10 cellular contexts compared by ENCODE assay signal in the genomic region with DNA sequence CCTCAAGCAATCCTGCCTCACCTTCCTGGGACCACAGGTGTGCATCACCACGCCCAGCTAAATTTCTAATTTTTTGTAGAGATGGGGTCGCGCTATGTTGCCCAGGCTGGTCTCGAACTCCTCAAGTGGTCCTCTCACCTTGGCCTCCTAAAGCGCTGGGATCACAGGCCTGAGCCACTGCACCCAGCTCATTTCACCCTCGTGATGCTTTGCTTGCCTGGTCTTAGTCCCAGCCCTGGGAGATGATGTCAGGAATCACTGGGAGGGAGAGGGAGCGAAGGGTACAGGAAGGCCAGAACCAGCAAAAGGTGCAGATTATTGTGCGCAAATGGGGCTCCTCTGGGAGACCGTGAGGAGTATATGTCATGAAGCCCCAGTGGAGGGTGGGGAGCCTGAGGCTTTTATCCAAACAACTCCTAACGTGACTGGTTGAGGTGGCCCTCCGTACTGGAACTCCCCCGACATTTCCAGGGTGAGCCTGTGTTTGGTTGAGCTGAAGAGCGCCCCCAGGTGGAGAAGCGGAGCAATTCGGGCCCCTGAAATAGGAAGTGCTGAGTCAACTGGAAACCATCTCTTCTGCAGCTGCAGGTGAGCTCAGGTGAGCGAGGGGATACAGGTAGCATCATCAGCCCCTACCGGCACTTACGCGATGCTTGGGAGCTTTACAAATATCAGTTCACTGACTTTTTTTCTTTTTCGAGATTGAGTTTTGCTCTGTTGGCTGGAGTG. TPM values are rescaled to one million over a fixed set of nuclear protein-coding genes. Genes with fewer than 3 reads are reported as not detected.
DNase-seq lines count a peak whose midpoint lies in the region; ATAC-seq, FAIRE-seq and TF ChIP-seq lines count a peak whose summit lies in the region.
"Had no signal": no experiment of that assay in that cellular context is flagged by ENCODE, and none has a peak within 500 bp of the region (broad histone marks: within the 10 kb centered on the region; RNA-seq: fewer than 3 reads in every experiment).

No MANE protein-coding gene starts in this region.

- H4K8ac ChIP-seq in IMR-90 (ENCODE audit: low read depth in 2 of 2, low read length in 2 of 2): peak overlapping the region in 1 of 2 experiments; percentile 64; a peak in 2 of 4 replicates

- H3K4me1 ChIP-seq in IMR-90 (ENCODE audit: control insufficient read depth, insufficient read depth, low read length) (peaks cover 14% of the 10 kb centered on the region), GM12878 (ENCODE audit: control insufficient read depth, insufficient read depth, low read length) (peaks cover 23% of the 10 kb centered on the region)

- H3K56ac ChIP-seq in IMR-90 (ENCODE audit: extremely low read depth, insufficient read depth, low read length): no peak overlapping the region

- H3K36me3 Mint-ChIP-seq in nephron (ENCODE audit: low read depth): no peaks in the 10 kb centered on the region

- peak overlapping the region; percentile 96 for H2BK15ac ChIP-seq in IMR-90 (ENCODE audit: low read depth, low read length)

- H3K23ac ChIP-seq in IMR-90 (ENCODE audit: low read depth, low read length): peak overlapping the region; percentile 23; the same call in 1 of the 2 replicates

- peak overlapping the region; percentile 13; the same call in 1 of the 2 replicates for H3K18ac ChIP-seq in IMR-90 (ENCODE audit: low read depth, low read length)

- RAD21 ChIA-PET in GM12878 (lab: Charles Lee; ENCODE audit: unreplicated experiment): interaction anchor here (1.0 kb wide), 1 partner anchor 12 kb away, joined by 4 read pairs; no protein-coding TSS in a partner anchor

- H3K4me1 Mint-ChIP-seq in nephron: peaks cover 10% of the 10 kb centered on the region

- no peak overlapping the region for H3K4me2 ChIP-seq in IMR-90 (ENCODE audit: low read depth, low read length)
- H3K4me2 ChIP-seq in GM12878 (ENCODE audit: control insufficient read depth, insufficient read depth): no peak overlapping the region

- CTCF ChIA-PET in IMR-90 (lab: Yijun Ruan, JAX) (interaction anchor here (0.7 to 1.3 kb wide), 2 partner anchors 17 to 41 kb away, joined by 3 read pairs; no protein-coding TSS in a partner anchor), GM12878 (lab: Yijun Ruan, JAX) (interaction anchor here (0.7 to 2.8 kb wide), 13 partner anchors 11 to 158 kb away, joined by 3 to 13 read pairs (median 4); no protein-coding TSS in a partner anchor)

- no peaks in the 10 kb centered on the region for H3K36me3 ChIP-seq in IMR-90 (ENCODE audit: control insufficient read depth, insufficient read depth, low read length)
- no peaks in the 10 kb centered on the region for H3K36me3 ChIP-seq in GM12878 (ENCODE audit: control insufficient read depth in 2 of 2, insufficient read depth in 2 of 2, low read length in 1 of 2)

- peak; percentile 31 for DNase-seq in SKM-1 treated with dmso at 0.1 percent for 144 hours (lab: John Stamatoyannopoulos, UW; ENCODE audit: unreplicated experiment)
- DNase-seq in SKM-1 (lab: John Stamatoyannopoulos, UW; ENCODE audit: unreplicated experiment): no peak
- DNase-seq in IMR-90: peak; percentile 16
- no peak for DNase-seq in GM12878 (ENCODE audit: low read depth, low spot score)
- DNase-seq in NCI-H2081 (lab: John Stamatoyannopoulos, UW): no peak
- DNase-seq in middle frontal gyrus (ENCODE audit: extremely low spot score, low spot score): no peak
- no peak for DNase-seq in GOT3 (lab: John Stamatoyannopoulos, UW)
- DNase-seq: NCI-H1436 had no signal

- TF ChIP-seq CTCF in IMR-90 (conservative IDR thresholded peaks at IDR 0.05; ENCODE audit: low read depth, low read length) (peak; percentile 46), GM12878 (IDR thresholded peaks at IDR 0.05 in 2 of 3, conservative IDR thresholded peaks at IDR 0.05 in 1 of 3; ENCODE audit: control insufficient read depth in 2 of 3, extremely low read depth in 1 of 3, insufficient read depth in 1 of 3, low read depth in 3 of 3, low read length in 3 of 3) (peak; percentile 21 to 66 (median 59); a peak in 5 of 6 replicates), nephron (IDR thresholded peaks at IDR 0.05; ENCODE audit: unreplicated experiment in 3 of 3) (peak in 2 of 3 experiments; percentile 14 to 25)

- H3K4me3 ChIP-seq in IMR-90 (ENCODE audit: insufficient read depth, low read depth, low read length): no peak overlapping the region
- no peak overlapping the region for H3K4me3 ChIP-seq in GM12878

- peak overlapping the region; percentile 51; the same call in 1 of the 2 replicates for H3K27ac ChIP-seq in IMR-90 (ENCODE audit: insufficient read depth, low read length)
- H3K27ac ChIP-seq in GM12878 (ENCODE audit: control insufficient read depth, insufficient read depth): no peak overlapping the region

- intact Hi-C loops in IMR-90 (cut with micrococcal nuclease) (no loop called here), GM12878 (cut with micrococcal nuclease; ENCODE audit: unreplicated experiment) (no loop called here)

- H4K20me1 ChIP-seq in IMR-90 (ENCODE audit: insufficient read depth, low read length) (no peaks in the 10 kb centered on the region), GM12878 (ENCODE audit: control insufficient read depth, insufficient read depth) (no peaks in the 10 kb centered on the region)

- no peak for TF ChIP-seq EP300 in GM12878 (IDR thresholded peaks at IDR 0.05; ENCODE audit: borderline replicate concordance in 1 of 2, control insufficient read depth in 1 of 2, low read depth in 2 of 2, low read length in 2 of 2)

- peak overlapping the region; percentile 77 for H2AFZ ChIP-seq in IMR-90 (replicated peaks; ENCODE audit: low read length, poor library complexity)
- no peak overlapping the region for H2AFZ ChIP-seq in GM12878 (ENCODE audit: control insufficient read depth, low read depth, low read length)

- no TSS peak for BruUV-seq in IMR-90 (replicated peaks; lab: Mats Ljungman, UMichigan)
- no TSS peak for BruUV-seq in GM12878 (replicated peaks; lab: Mats Ljungman, UMichigan)

- H3K79me2 ChIP-seq in GM12878 (ENCODE audit: control insufficient read depth, insufficient read depth, low read length): no peaks in the 10 kb centered on the region

- peak overlapping the region; percentile 92 for H2BK5ac ChIP-seq in IMR-90 (ENCODE audit: low read depth, low read length, poor library complexity, severe bottlenecking)

- TF ChIP-seq POLR2A in IMR-90 (IDR thresholded peaks at IDR 0.05; ENCODE audit: low read depth, low read length) (no peak), GM12878 (IDR thresholded peaks at IDR 0.05; ENCODE audit: low read depth, low read length) (no peak)

- peaks cover 22% of the 10 kb centered on the region for H3K9me1 ChIP-seq in IMR-90 (ENCODE audit: insufficient read depth, low read length)

- dilution Hi-C loops in IMR-90 (cut with HindIII; ENCODE audit: low sequenced_read_pairs, unreplicated experiment): no loop called here

- no peak overlapping the region for H3K27ac Mint-ChIP-seq in nephron
- H3K27ac Mint-ChIP-seq: CD8-positive, alpha-beta memory T cell had no signal

- ATAC-seq in IMR-90 (ENCODE audit: low read depth): no peak
- no peak for ATAC-seq in GM12878

- peak overlapping the region; percentile 90 for H4K91ac ChIP-seq in IMR-90 (ENCODE audit: insufficient read depth, low read depth, low read length)

- peaks cover 12% of the 10 kb centered on the region for H3K9me3 Mint-ChIP-seq in nephron

- in situ Hi-C loops in IMR-90 (cut with MboI; ENCODE audit: low sequenced_read_pairs) (no loop called here), GM12878 (cut with MboI) (no loop called here)

- 0 out of 2 replicates have a peak overlapping the region, but pooled peaks have one; percentile 21 for H4K5ac ChIP-seq in IMR-90 (ENCODE audit: low read depth, low read length)

- H3K27me3 ChIP-seq in IMR-90 (ENCODE audit: control insufficient read depth, insufficient read depth, low read length) (no peaks in the 10 kb centered on the region), GM12878 (replicated peaks in 1 of 2; ENCODE audit: control insufficient read depth in 2 of 2, insufficient read depth in 2 of 2, low read length in 1 of 2) (no peaks in the 10 kb centered on the region)

- peak overlapping the region; percentile 97 for H2BK120ac ChIP-seq in IMR-90 (ENCODE audit: low read depth, low read length)

- SMC1A ChIA-PET in GM12878 (lab: Charles Lee; ENCODE audit: uncharacterized antibody, unreplicated experiment): interaction anchor here (0.9 to 1.2 kb wide), 3 partner anchors 22 to 159 kb away, joined by 3 to 5 read pairs (median 3); no protein-coding TSS in a partner anchor

- TF ChIP-seq RAD21 in IMR-90 (IDR thresholded peaks at IDR 0.05; ENCODE audit: low read length) (peak; percentile 15; the same call in 1 of the 2 replicates), GM12878 (IDR thresholded peaks at IDR 0.05; ENCODE audit: insufficient read depth, low read depth, low read length) (no peak)

- no peaks in the 10 kb centered on the region for H3K9me3 ChIP-seq in IMR-90 (ENCODE audit: control insufficient read depth, insufficient read depth, low read length)
- H3K9me3 ChIP-seq in GM12878 (replicated peaks; ENCODE audit: control insufficient read depth, insufficient read depth, low read length): peaks cover 2% of the 10 kb centered on the region; the same call in 2 of the 3 replicates

- H3K9ac ChIP-seq in IMR-90 (ENCODE audit: low read depth, low read length) (no peak overlapping the region), GM12878 (ENCODE audit: control insufficient read depth, insufficient read depth, low read length) (no peak overlapping the region)

- H3K79me1 ChIP-seq in IMR-90 (ENCODE audit: low read depth in 1 of 2, low read length in 2 of 2): peaks cover 0 to 31% of the 10 kb centered on the region in 2 experiments; a peak in 2 of 4 replicates

- H3K14ac ChIP-seq in IMR-90 (replicated peaks; ENCODE audit: low read depth, low read length): peak overlapping the region; percentile 70

- POLR2A ChIA-PET in IMR-90 (lab: Charles Lee; ENCODE audit: unreplicated experiment): no interaction called here
- POLR2A ChIA-PET in GM12878 (lab: Charles Lee): interaction anchor here (0.7 kb wide), 1 partner anchor 203 kb away, joined by 3 read pairs; no protein-coding TSS in a partner anchor

- H2BK20ac ChIP-seq in IMR-90 (ENCODE audit: low read depth, low read length): peak overlapping the region; percentile 96

- H2AK9ac ChIP-seq in IMR-90 (replicated peaks; ENCODE audit: low read depth, low read length, poor library complexity): peak overlapping the region; percentile 5

- H3K4me3 Mint-ChIP-seq in nephron: no peak overlapping the region
- H3K4me3 Mint-ChIP-seq: CD8-positive, alpha-beta memory T cell had no signal

- H3K27me3 Mint-ChIP-seq in nephron (ENCODE audit: low read depth): no peaks in the 10 kb centered on the region

- FAIRE-seq in GM12878 (lab: Jason Lieb, UNC): no peak

- H2AK5ac ChIP-seq in IMR-90 (ENCODE audit: low read depth, low read length): peak overlapping the region; percentile 94

- peak overlapping the region; percentile 93 for H3K4ac ChIP-seq in IMR-90 (ENCODE audit: low read depth, low read length)

- 50% methylated on average over 9 of the region's 20 CpGs; no CpG with 5 or more reads in 1 of the 2 experiments for WGBS in IMR-90 (ENCODE audit: extremely low coverage in 2 of 2, insufficient read length in 1 of 2), 2 experiments
- 51% methylated on average over 19 of the region's 20 CpGs for WGBS in GM12878 (ENCODE audit: insufficient coverage, insufficient replicate concordance, low lambda C conversion rate, missing lambda C conversion rate)

RNA-seq across cellular contexts. Expression of a gene that starts 41.2 kb away (rescaled TPM):
- total RNA-seq in IMR-90 (2012; rRNA removed) (56.5 and 81.9 TPM in 2 replicates), GM12878 (2014; rRNA removed) (37.5 and 43.6 TPM in 2 replicates), GM12878 (2014; rRNA removed; fragmentation: Illumina TruSeq; extraction: Trizol) (36.4 and 37.2 TPM in 2 replicates), GM12878 (2021) (50.3 and 52.5 TPM in 2 replicates)
- polyA plus RNA-seq in IMR-90 (2012; rRNA removed) (18.4 and 22.2 TPM in 2 replicates), GM12878 (2011; rRNA removed) (32.5 and 43.1 TPM in 2 replicates), GM12878 (2014; fragmentation: Illumina TruSeq; extraction: Trizol) (22.7 and 25.4 TPM in 2 replicates), GM12878 (2014; fragmentation: Nextera tagmentation; extraction: Ambion mirVana) (10 to 100 TPM in 1 of 2 experiments, 1 to 10 TPM in 1; 8.7 to 12.5 TPM), GM12878 (2014; rRNA removed) (21.7 and 23.5 TPM in 2 replicates), GM12878 (2016; fragmentation: Nextera tagmentation; extraction: Ambion mirVana) (10 to 100 TPM; 10.3 to 11.7 TPM)
- 5.9 and 7.3 TPM in 2 replicates for polyA plus RNA-seq in IMR-90 (2012; cell fraction: cytosol; rRNA removed)
- 5.7 and 23.8 TPM in 2 replicates for polyA plus RNA-seq in IMR-90 (2012; cell fraction: nucleus; rRNA removed; ENCODE audit: low replicate concordance)
- 114 and 120 TPM in 2 replicates for total RNA-seq in GM12878 (2013; cell fraction: nucleolus; rRNA removed)
- 15.6 TPM for polyA plus RNA-seq in GM12878 (2011; ENCODE audit: low read depth)
- polyA plus RNA-seq in GM12878 (2011; cell fraction: cytosol; rRNA removed): 13.9 and 20.3 TPM in 2 replicates
- 15.3 and 17.4 TPM in 2 replicates for polyA plus RNA-seq in GM12878 (2011; cell fraction: nucleus; rRNA removed)
- polyA plus RNA-seq in GM12878 (2012): 19.7 TPM in 2 replicates
- polyA minus RNA-seq in GM12878 (2011; rRNA and poly(A)+ RNA removed): 43.4 and 59.5 TPM in 2 replicates
- 19.5 and 23.3 TPM in 2 replicates for polyA minus RNA-seq in GM12878 (2011; cell fraction: cytosol; rRNA and poly(A)+ RNA removed)
- polyA minus RNA-seq in GM12878 (2011; cell fraction: nucleus; rRNA and poly(A)+ RNA removed): 13.7 and 22.6 TPM in 2 replicates

Comparison
In these comparisons a context has a peak if more than half of its experiments do, and no peak if none do; other contexts are left out.
1. DNase-seq: peak in SKM-1 treated with dmso at 0.1 percent for 144 hours (single experiment) and IMR-90 (single experiment); none in SKM-1 (single experiment), GM12878 (single experiment), NCI-H2081 (0 of 2), middle frontal gyrus (single experiment) and GOT3 (single experiment).
2. Peak in every context shown above with its lines, with median percentiles within 50 percentile points of each other: CTCF ChIP-seq.